In the genomic region with DNA sequence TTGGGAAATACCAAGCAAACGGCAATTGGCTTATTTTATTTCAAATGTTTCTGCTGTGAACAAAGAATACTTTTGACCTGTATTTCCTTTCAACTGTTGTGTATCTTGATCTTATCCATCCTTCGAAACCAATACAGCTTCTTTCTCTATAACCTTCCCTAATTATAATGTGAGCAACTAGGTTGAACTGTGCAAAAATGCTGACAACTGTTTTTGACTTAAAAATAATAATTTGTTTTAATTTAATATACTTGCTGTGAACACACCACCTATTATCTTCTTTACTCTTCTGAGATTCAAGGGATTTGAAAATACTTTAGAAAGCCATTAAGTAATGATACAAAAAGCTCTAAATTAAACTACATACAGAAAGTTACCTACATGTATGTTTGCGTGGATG, we compare ENCODE assay signal across 23 cellular contexts.
"Had no signal": no experiment of that assay in that cellular context is flagged by ENCODE, and none has a peak within 500 bp of the region (broad histone marks: within the 10 kb centered on the region; RNA-seq: fewer than 3 reads in every experiment).

No MANE protein-coding gene starts in this region.

- H3K4me1 Mint-ChIP-seq: IgD-negative memory B cell had no signal

- H3K4me2 ChIP-seq: PC-9 had no signal

- H3K9me3 Mint-ChIP-seq: IgD-negative memory B cell had no signal

- H2AFZ ChIP-seq: PC-9 had no signal

- H3K4me3 ChIP-seq: PC-9, Peyer's patch, SJCRH30 had no signal

- H3K9me3 ChIP-seq: Peyer's patch, SJCRH30 had no signal

- ATAC-seq: Right ventricle myocardium inferior, SK-N-SH treated with all-trans-retinoic acid at 6 μM for 48 hours had no signal

- H3K27me3 Mint-ChIP-seq: IgD-negative memory B cell had no signal

- H3K4me1 ChIP-seq: Peyer's patch, SJCRH30 had no signal

- DNase-seq: Karpas-422, KBM-7, MM.1S, NCI-H1092 treated with DMSO at 0.1 percent for 48 hours, NCI-H1436, NCI-H187, NCI-H2029, NCI-H2081 treated with DMSO at 0.1 percent for 48 hours, NCI-H2171, NCI-H226, NCI-H446, NCI-H510A, NCI-H524 treated with DMSO at 0.1 percent for 48 hours, NCI-H69, NCI-H774, PC-9, Peyer's patch, SHP77 treated with DMSO at 0.1 percent for 48 hours, SJCRH30, T-helper 1 cell had no signal

- H3K4me3 Mint-ChIP-seq: IgD-negative memory B cell had no signal

- H3K36me3 ChIP-seq: Peyer's patch, SJCRH30 had no signal

- H3K27ac Mint-ChIP-seq: IgD-negative memory B cell had no signal

- H3K27ac ChIP-seq: PC-9, SJCRH30 had no signal

- H3K27me3 ChIP-seq: Peyer's patch, SJCRH30 had no signal
